Comparison of ENCODE assay signal across 1 cellular context in genomic region chr5:26329562-26330189, GRCh38.
TF ChIP-seq lines count a peak whose summit lies in the region.

No MANE protein-coding gene starts in this region.

TF ChIP-seq in H1, 55 proteins besides CTCF, POLR2A, EP300 and RAD21 (continued from another document):
- no peak for TF ChIP-seq SIRT6 (IDR thresholded peaks at IDR 0.05; ENCODE audit: low read length)
